In the genomic region with DNA sequence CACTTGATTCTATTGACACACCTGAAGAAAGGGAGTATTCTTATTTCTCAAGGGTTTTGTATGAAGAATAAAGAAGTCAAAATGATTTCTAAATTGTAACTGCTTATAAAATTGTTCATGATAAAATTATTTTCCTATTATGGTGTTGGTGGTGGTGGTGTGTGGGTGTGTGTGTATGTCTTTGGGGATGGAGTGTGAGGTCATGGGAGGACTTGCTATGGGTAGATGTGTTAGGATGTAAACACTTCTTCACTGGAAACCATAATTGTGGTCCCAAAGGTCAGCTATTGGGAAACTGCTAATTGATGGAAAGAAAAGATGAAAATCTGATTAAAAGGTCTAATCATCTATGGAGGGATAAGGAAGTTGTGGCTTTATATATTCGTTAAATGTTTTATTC, we compare ENCODE assay signal across 15 cellular contexts. TPM values are rescaled to one million over a fixed set of nuclear protein-coding genes. Genes with fewer than 3 reads are reported as not detected.
DNase-seq lines count a peak whose midpoint lies in the region; ATAC-seq, FAIRE-seq and TF ChIP-seq lines count a peak whose summit lies in the region.
"Had no signal": no experiment of that assay in that cellular context is flagged by ENCODE, and none has a peak within 500 bp of the region (broad histone marks: within the 10 kb centered on the region; RNA-seq: fewer than 3 reads in every experiment).

No MANE protein-coding gene starts in this region.

- H3K36me3 Mint-ChIP-seq in activated naive CD4-positive, alpha-beta T cell treated with anti-CD3 and anti-CD28 coated beads, Interleukin-2, amount 50 U/mL, for 72 hours, result peaks cover 46 to 60% of the 10 kb centered on the region in 2 donors
- H3K36me3 Mint-ChIP-seq in activated B cell treated with CpG ODN at 0.5 μM for 24 hours (ENCODE audit: low read depth), result peaks cover 84% of the 10 kb centered on the region

- POLR2A ChIA-PET in activated B cell treated with CpG ODN at 0.5 μM for 24 hours (lab: Charles Lee), result no interaction called here
- POLR2A ChIA-PET in GM12878 (lab: Charles Lee), result interaction anchor here (0.9 to 1.8 kb wide), 2 partner anchors 10 to 70 kb away, joined by 5 to 6 read pairs; a partner anchor contains a TSS

- WGBS in GM12878 (ENCODE audit: insufficient coverage, insufficient replicate concordance, low lambda C conversion rate, missing lambda C conversion rate), result 92% methylated on average over 1 of the region's 1 CpG

- H3K27ac Mint-ChIP-seq in activated naive CD4-positive, alpha-beta T cell treated with anti-CD3 and anti-CD28 coated beads, Interleukin-2, amount 50 U/mL, for 72 hours, result peak overlapping the region; percentile 25 to 40
- H3K27ac Mint-ChIP-seq in activated B cell treated with CpG ODN at 0.5 μM for 24 hours, result peak overlapping the region; percentile 37
- H3K27ac Mint-ChIP-seq: endodermal cell had no signal

- no peak for TF ChIP-seq RAD21 in GM12878 (IDR thresholded peaks at IDR 0.05; ENCODE audit: insufficient read depth, low read depth, low read length)

- RAD21 ChIA-PET in GM12878 (lab: Charles Lee; ENCODE audit: unreplicated experiment), result interaction anchor here (0.7 to 2.8 kb wide), 3 partner anchors 9 to 115 kb away, joined by 3 to 10 read pairs (median 3); a partner anchor contains a TSS

- SMC1A ChIA-PET in GM12878 (lab: Charles Lee; ENCODE audit: uncharacterized antibody, unreplicated experiment), result interaction anchor here (0.6 to 0.8 kb wide), 4 partner anchors 9 to 181 kb away, joined by 3 to 4 read pairs (median 3); no protein-coding TSS in a partner anchor

- no peaks in the 10 kb centered on the region; the same call in 1 of the 2 replicates for H3K4me1 ChIP-seq in GM12878 (ENCODE audit: control insufficient read depth, insufficient read depth, low read length)

- in situ Hi-C loops in GM12878 (cut with MboI), result loop anchor here (25.0 kb wide), 2 partner anchors 1818 to 1832 kb away; a partner anchor contains a TSS

- CTCF ChIA-PET in activated B cell treated with CpG ODN at 0.5 μM for 24 hours (lab: Charles Lee) (interaction anchor here (1.9 kb wide), 1 partner anchor 10 kb away, joined by 6 read pairs; a partner anchor contains a TSS), GM12878 (lab: Yijun Ruan, JAX) (interaction anchor here (1.0 to 2.2 kb wide), 2 partner anchors 10 kb away, joined by 6 to 8 read pairs; a partner anchor contains a TSS)

- no peak for DNase-seq in activated naive CD4-positive, alpha-beta T cell treated with anti-CD3 and anti-CD28 coated beads, Interleukin-2, amount 50 U/mL, for 72 hours (ENCODE audit: low spot score in 2 of 2)
- DNase-seq in activated naive CD4-positive, alpha-beta T cell treated with anti-CD3 and anti-CD28 coated beads, Interleukin-2, amount 50 U/mL, for 16 hours, result no peak
- DNase-seq in activated B cell treated with CpG ODN at 0.5 μM for 24 hours, result no peak
- DNase-seq in GM12878 (ENCODE audit: low read depth, low spot score), result no peak
- DNase-seq in stimulated activated naive CD8-positive, alpha-beta T cell treated with anti-CD3 and anti-CD28 coated beads, Interleukin-15, Interleukin-2, amounts not matched to agents 100 U/mL and 50 U/mL, for 24 hours, result no peak
- no peak for DNase-seq in caudate nucleus (lab: John Stamatoyannopoulos, UW)
- DNase-seq: endodermal cell; H7; KBM-7; mesendoderm; posterior cingulate gyrus; stimulated activated CD4-positive, alpha-beta T cell treated with anti-CD3 and anti-CD28 coated beads, Interleukin-1b, Interleukin-23, amount 100 ng/mL, for 48 hours; upper lobe of left lung had no signal

- no peaks in the 10 kb centered on the region for H3K9me3 Mint-ChIP-seq in activated naive CD4-positive, alpha-beta T cell treated with anti-CD3 and anti-CD28 coated beads, Interleukin-2, amount 50 U/mL, for 72 hours
- H3K9me3 Mint-ChIP-seq in activated B cell treated with CpG ODN at 0.5 μM for 24 hours, result no peaks in the 10 kb centered on the region

- no peaks in the 10 kb centered on the region; the same call in 2 of the 3 replicates for H3K9me3 ChIP-seq in GM12878 (replicated peaks; ENCODE audit: control insufficient read depth, insufficient read depth, low read length)
- H3K9me3 ChIP-seq: upper lobe of left lung had no signal

- TF ChIP-seq CTCF in activated B cell treated with CpG ODN at 0.5 μM for 24 hours (IDR thresholded peaks at IDR 0.05) (no peak), GM12878 (IDR thresholded peaks at IDR 0.05 in 2 of 3, conservative IDR thresholded peaks at IDR 0.05 in 1 of 3; ENCODE audit: control insufficient read depth in 2 of 3, extremely low read depth in 1 of 3, insufficient read depth in 1 of 3, low read depth in 3 of 3, low read length in 3 of 3) (no peak)

- H3K4me1 Mint-ChIP-seq in activated B cell treated with CpG ODN at 0.5 μM for 24 hours, result peaks cover 66% of the 10 kb centered on the region

- peak overlapping the region; percentile 72; the same call in 1 of the 2 replicates for H3K4me2 ChIP-seq in GM12878 (ENCODE audit: control insufficient read depth, insufficient read depth)

- H3K27me3 ChIP-seq in GM12878 (replicated peaks in 1 of 2; ENCODE audit: control insufficient read depth in 2 of 2, insufficient read depth in 2 of 2, low read length in 1 of 2), result no peaks in the 10 kb centered on the region
- H3K27me3 ChIP-seq: upper lobe of left lung had no signal

- H3K27ac ChIP-seq in GM12878 (ENCODE audit: control insufficient read depth, insufficient read depth) (no peak overlapping the region), caudate nucleus (ENCODE audit: low read depth, low read length) (no peak overlapping the region)
- H3K27ac ChIP-seq: upper lobe of left lung had no signal

- BruUV-seq in GM12878 (replicated peaks; lab: Mats Ljungman, UMichigan), result no TSS peak

- no peak for FAIRE-seq in GM12878 (lab: Jason Lieb, UNC)

- H3K36me3 ChIP-seq in GM12878 (ENCODE audit: control insufficient read depth in 2 of 2, insufficient read depth in 2 of 2, low read length in 1 of 2), result peaks cover 6 to 32% of the 10 kb centered on the region in 2 experiments

- no peak for TF ChIP-seq EP300 in GM12878 (IDR thresholded peaks at IDR 0.05; ENCODE audit: borderline replicate concordance in 1 of 2, control insufficient read depth in 1 of 2, low read depth in 2 of 2, low read length in 2 of 2)

- no peak overlapping the region for H2AFZ ChIP-seq in GM12878 (ENCODE audit: control insufficient read depth, low read depth, low read length)

- intact Hi-C loops in activated B cell treated with CpG ODN at 0.5 μM for 24 hours (cut with micrococcal nuclease) (loop anchor here (10.0 kb wide), 1 partner anchor 1090 kb away; a partner anchor contains a TSS), GM12878 (cut with micrococcal nuclease; ENCODE audit: unreplicated experiment) (loop anchor here (10.0 kb wide), 1 partner anchor 1050 kb away; no protein-coding TSS in a partner anchor)

- peaks cover 79% of the 10 kb centered on the region for H3K79me2 ChIP-seq in GM12878 (ENCODE audit: control insufficient read depth, insufficient read depth, low read length)

- H3K27me3 Mint-ChIP-seq in activated B cell treated with CpG ODN at 0.5 μM for 24 hours, result no peaks in the 10 kb centered on the region

- no peak overlapping the region for H3K9ac ChIP-seq in GM12878 (ENCODE audit: control insufficient read depth, insufficient read depth, low read length)

- ATAC-seq in activated naive CD4-positive, alpha-beta T cell treated with anti-CD3 and anti-CD28 coated beads, Interleukin-2, amount 50 U/mL, for 72 hours, result no peak
- ATAC-seq in activated B cell treated with CpG ODN at 0.5 μM for 24 hours (ENCODE audit: low read depth) (no peak), GM12878 (no peak), GM18858 (IDR thresholded peaks at IDR 0.05; ENCODE audit: unreplicated experiment) (no peak)
- peak; percentile 56 for ATAC-seq in stimulated activated naive CD8-positive, alpha-beta T cell treated with anti-CD3 and anti-CD28 coated beads, Interleukin-15, Interleukin-2, amounts not matched to agents 100 U/mL and 50 U/mL, for 24 hours

- peak overlapping the region; percentile 28 for H3K4me3 ChIP-seq in GM12878
- H3K4me3 ChIP-seq: upper lobe of left lung had no signal

- H4K20me1 ChIP-seq in GM12878 (ENCODE audit: control insufficient read depth, insufficient read depth), result peaks cover 5% of the 10 kb centered on the region; the same call in 1 of the 2 replicates

- peak overlapping the region; percentile 39 for H3K4me3 Mint-ChIP-seq in activated B cell treated with CpG ODN at 0.5 μM for 24 hours
- H3K4me3 Mint-ChIP-seq: endodermal cell had no signal

- TF ChIP-seq POLR2A in GM12878 (IDR thresholded peaks at IDR 0.05; ENCODE audit: low read depth, low read length), result no peak

RNA-seq across cellular contexts. Expression of a gene that starts 5.1 kb away (rescaled TPM):
- 100 to 1,000 TPM; 151 to 228 TPM for total RNA-seq in activated naive CD4-positive, alpha-beta T cell treated with anti-CD3 and anti-CD28 coated beads, Interleukin-2, amount 50 U/mL, for 72 hours
- total RNA-seq in activated B cell treated with CpG ODN at 0.5 μM for 24 hours (244 and 255 TPM in 2 replicates), GM12878 (2014; rRNA removed) (146 and 198 TPM in 2 replicates), GM12878 (2014; rRNA removed; fragmentation: Illumina TruSeq; extraction: Trizol) (217 and 238 TPM in 2 replicates), GM12878 (2021) (239 and 241 TPM in 2 replicates)
- 752 and 763 TPM in 2 replicates for total RNA-seq in GM12878 (2013; cell fraction: nucleolus; rRNA removed)
- 148 TPM for polyA plus RNA-seq in GM12878 (2011; ENCODE audit: low read depth)
- polyA plus RNA-seq in GM12878 (2011; rRNA removed) (485 and 630 TPM in 2 replicates), GM12878 (2014; fragmentation: Illumina TruSeq; extraction: Trizol) (239 and 325 TPM in 2 replicates), GM12878 (2014; fragmentation: Nextera tagmentation; extraction: Ambion mirVana) (100 to 1,000 TPM; 116 to 143 TPM), GM12878 (2014; rRNA removed) (163 and 194 TPM in 2 replicates), GM12878 (2016; fragmentation: Nextera tagmentation; extraction: Ambion mirVana) (100 to 1,000 TPM; 199 to 208 TPM)
- polyA plus RNA-seq in GM12878 (2011; cell fraction: cytosol; rRNA removed), result 231 and 235 TPM in 2 replicates
- polyA plus RNA-seq in GM12878 (2011; cell fraction: nucleus; rRNA removed), result 410 and 470 TPM in 2 replicates
- polyA plus RNA-seq in GM12878 (2012), result 172 and 198 TPM in 2 replicates
- 257 and 282 TPM in 2 replicates for polyA minus RNA-seq in GM12878 (2011; rRNA and poly(A)+ RNA removed)
- polyA minus RNA-seq in GM12878 (2011; cell fraction: cytosol; rRNA and poly(A)+ RNA removed), result 79.8 and 91.3 TPM in 2 replicates
- polyA minus RNA-seq in GM12878 (2011; cell fraction: nucleus; rRNA and poly(A)+ RNA removed), result 138 and 153 TPM in 2 replicates

RNA-seq across cellular contexts. Expression of a gene that starts 9.8 kb away (rescaled TPM):
- 10 to 100 TPM; 30.2 to 31.9 TPM for total RNA-seq in activated naive CD4-positive, alpha-beta T cell treated with anti-CD3 and anti-CD28 coated beads, Interleukin-2, amount 50 U/mL, for 72 hours
- total RNA-seq in activated B cell treated with CpG ODN at 0.5 μM for 24 hours (34.3 and 36.3 TPM in 2 replicates), GM12878 (2014; rRNA removed) (34.7 and 39.8 TPM in 2 replicates), GM12878 (2014; rRNA removed; fragmentation: Illumina TruSeq; extraction: Trizol) (38.8 and 40.3 TPM in 2 replicates), GM12878 (2021) (29.8 and 34.7 TPM in 2 replicates)
- total RNA-seq in GM12878 (2013; cell fraction: nucleolus; rRNA removed), result 99.9 and 101 TPM in 2 replicates
- polyA plus RNA-seq in GM12878 (2011; ENCODE audit: low read depth), result 16.7 TPM
- polyA plus RNA-seq in GM12878 (2011; rRNA removed) (59.7 and 61.7 TPM in 2 replicates), GM12878 (2014; fragmentation: Illumina TruSeq; extraction: Trizol) (41.5 and 53.2 TPM in 2 replicates), GM12878 (2014; fragmentation: Nextera tagmentation; extraction: Ambion mirVana) (10 to 100 TPM; 20.0 to 21.8 TPM), GM12878 (2014; rRNA removed) (23.5 and 23.9 TPM in 2 replicates), GM12878 (2016; fragmentation: Nextera tagmentation; extraction: Ambion mirVana) (10 to 100 TPM; 24.1 to 29.0 TPM)
- polyA plus RNA-seq in GM12878 (2011; cell fraction: cytosol; rRNA removed), result 26.4 and 34.6 TPM in 2 replicates
- 35.6 and 39.6 TPM in 2 replicates for polyA plus RNA-seq in GM12878 (2011; cell fraction: nucleus; rRNA removed)
- 23.6 and 26.2 TPM in 2 replicates for polyA plus RNA-seq in GM12878 (2012)
- polyA minus RNA-seq in GM12878 (2011; rRNA and poly(A)+ RNA removed), result 51.3 and 57.4 TPM in 2 replicates
- polyA minus RNA-seq in GM12878 (2011; cell fraction: cytosol; rRNA and poly(A)+ RNA removed), result 15.9 and 19.4 TPM in 2 replicates
- 22.8 and 24.2 TPM in 2 replicates for polyA minus RNA-seq in GM12878 (2011; cell fraction: nucleus; rRNA and poly(A)+ RNA removed)

RNA-seq across cellular contexts. Expression of a gene that starts 41.6 kb away (rescaled TPM):
- total RNA-seq in activated naive CD4-positive, alpha-beta T cell treated with anti-CD3 and anti-CD28 coated beads, Interleukin-2, amount 50 U/mL, for 72 hours, result under 1 TPM; 0.48 to 0.93 TPM
- 0.64 and 0.84 TPM in 2 replicates for total RNA-seq in activated B cell treated with CpG ODN at 0.5 μM for 24 hours
- 13.2 and 15.1 TPM in 2 replicates for total RNA-seq in GM12878 (2013; cell fraction: nucleolus; rRNA removed)
- 0.49 and 0.51 TPM in 2 replicates for total RNA-seq in GM12878 (2014; rRNA removed)
- total RNA-seq in GM12878 (2014; rRNA removed; fragmentation: Illumina TruSeq; extraction: Trizol), result 0.23 and 0.36 TPM in 2 replicates
- 0.21 TPM in 1 of 2 replicates, not detected in the other for total RNA-seq in GM12878 (2021)
- 0.31 TPM for polyA plus RNA-seq in GM12878 (2011; ENCODE audit: low read depth)
- polyA plus RNA-seq in GM12878 (2011; rRNA removed), result 0.71 and 1.1 TPM in 2 replicates
- polyA plus RNA-seq in GM12878 (2011; cell fraction: cytosol; rRNA removed), result 0.33 and 0.46 TPM in 2 replicates
- polyA plus RNA-seq in GM12878 (2011; cell fraction: nucleus; rRNA removed), result 2.5 and 5.0 TPM in 2 replicates
- polyA plus RNA-seq in GM12878 (2012), result 0.09 and 0.35 TPM in 2 replicates
- 0.21 and 0.38 TPM in 2 replicates for polyA plus RNA-seq in GM12878 (2014; fragmentation: Illumina TruSeq; extraction: Trizol)
- polyA plus RNA-seq in GM12878 (2014; fragmentation: Nextera tagmentation; extraction: Ambion mirVana), result under 1 TPM in 1 of 2 experiments, not detected in 1; 0.04 TPM
- polyA plus RNA-seq in GM12878 (2014; rRNA removed), result 0.19 and 0.44 TPM in 2 replicates
- polyA plus RNA-seq in GM12878 (2016; fragmentation: Nextera tagmentation; extraction: Ambion mirVana), result not detected
- polyA minus RNA-seq in GM12878 (2011; rRNA and poly(A)+ RNA removed), result 3.8 and 5.7 TPM in 2 replicates
- polyA minus RNA-seq in GM12878 (2011; cell fraction: cytosol; rRNA and poly(A)+ RNA removed), result not detected in 2 replicates
- polyA minus RNA-seq in GM12878 (2011; cell fraction: nucleus; rRNA and poly(A)+ RNA removed), result 5.0 and 5.3 TPM in 2 replicates
- total RNA-seq: endodermal cell, H7 had no signal
- polyA plus RNA-seq: neural cell had no signal

RNA-seq across cellular contexts. Expression of a gene that starts 59.4 kb away (rescaled TPM):
- 1 to 10 TPM in 1 of 2 donors, under 1 TPM in 1; 0.41 to 1.3 TPM for total RNA-seq in activated naive CD4-positive, alpha-beta T cell treated with anti-CD3 and anti-CD28 coated beads, Interleukin-2, amount 50 U/mL, for 72 hours
- total RNA-seq in activated B cell treated with CpG ODN at 0.5 μM for 24 hours (1.1 and 2.2 TPM in 2 replicates), GM12878 (2014; rRNA removed) (0.85 and 1.3 TPM in 2 replicates), GM12878 (2014; rRNA removed; fragmentation: Illumina TruSeq; extraction: Trizol) (0.67 and 0.83 TPM in 2 replicates), GM12878 (2021) (0.37 and 0.41 TPM in 2 replicates)
- 20.5 and 20.7 TPM in 2 replicates for total RNA-seq in GM12878 (2013; cell fraction: nucleolus; rRNA removed)
- polyA plus RNA-seq in GM12878 (2011; ENCODE audit: low read depth), result 0.41 TPM
- polyA plus RNA-seq in GM12878 (2011; rRNA removed) (8.6 and 9.4 TPM in 2 replicates), GM12878 (2014; fragmentation: Illumina TruSeq; extraction: Trizol) (0.76 and 1.7 TPM in 2 replicates), GM12878 (2014; fragmentation: Nextera tagmentation; extraction: Ambion mirVana) (under 1 TPM; 0.16 to 0.35 TPM), GM12878 (2014; rRNA removed) (0.33 and 1.2 TPM in 2 replicates), GM12878 (2016; fragmentation: Nextera tagmentation; extraction: Ambion mirVana) (under 1 TPM in 1 of 2 experiments, not detected in 1; 0.21 TPM)
- 4.1 and 7.3 TPM in 2 replicates for polyA plus RNA-seq in GM12878 (2011; cell fraction: cytosol; rRNA removed)
- 11.8 and 21.9 TPM in 2 replicates for polyA plus RNA-seq in GM12878 (2011; cell fraction: nucleus; rRNA removed)
- 0.94 and 0.97 TPM in 2 replicates for polyA plus RNA-seq in GM12878 (2012)
- polyA minus RNA-seq in GM12878 (2011; rRNA and poly(A)+ RNA removed), result 7.0 and 12.8 TPM in 2 replicates
- polyA minus RNA-seq in GM12878 (2011; cell fraction: cytosol; rRNA and poly(A)+ RNA removed), result not detected in 2 replicates
- polyA minus RNA-seq in GM12878 (2011; cell fraction: nucleus; rRNA and poly(A)+ RNA removed), result 8.3 and 9.4 TPM in 2 replicates
- total RNA-seq: endodermal cell, H7 had no signal
- polyA plus RNA-seq: neural cell had no signal
